In the genomic region with DNA sequence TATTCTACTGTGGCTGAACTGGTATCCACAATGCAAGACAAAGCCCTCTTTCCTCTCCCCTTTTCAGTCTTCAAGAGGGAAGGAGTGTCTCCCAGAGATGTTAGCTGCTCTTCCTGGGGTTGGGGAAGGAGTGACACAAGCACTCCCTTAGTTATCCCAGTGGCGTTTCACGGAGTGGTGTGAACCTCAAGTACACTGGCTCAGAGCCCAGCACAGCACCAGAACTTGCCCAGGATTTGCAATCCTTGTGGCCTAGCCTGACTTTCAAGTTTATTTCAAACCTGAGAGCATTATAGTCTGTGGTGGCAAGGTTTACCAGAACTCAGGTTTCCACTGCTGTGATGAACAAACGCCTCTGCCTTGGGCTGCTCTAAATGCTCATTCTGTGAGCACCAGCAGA, we compare ENCODE assay signal across 13 cellular contexts.
"Had no signal": no experiment of that assay in that cellular context is flagged by ENCODE, and none has a peak within 500 bp of the region (broad histone marks: within the 10 kb centered on the region; RNA-seq: fewer than 3 reads in every experiment).

No MANE protein-coding gene starts in this region.

- DNase-seq: activated CD4-positive, alpha-beta T cell treated with anti-CD3 and anti-CD28 coated beads, Interleukin-2, amount 50 U/mL, for 48 hours; activated CD8-positive, alpha-beta memory T cell treated with anti-CD3 and anti-CD28 coated beads, Interleukin-2, amount 10 ng/mL, durations not matched to agents 7 days and 5 days; activated effector memory CD4-positive, alpha-beta T cell treated with Interleukin-2 at 50 U/mL for 16 hours; activated T-cell treated with anti-CD3 and anti-CD28 coated beads, Interleukin-2, amount 50 U/mL, for 24 hours; amygdala; colonic mucosa; hippocampal formation; SHP77; trophoblast cell had no signal

- H3K9me3 ChIP-seq: colonic mucosa had no signal

- H3K27ac Mint-ChIP-seq: activated CD8-positive, alpha-beta memory T cell treated with anti-CD3 and anti-CD28 coated beads, Interleukin-2, amount 10 ng/mL, durations not matched to agents 7 days and 5 days; activated T-cell treated with anti-CD3 and anti-CD28 coated beads, Interleukin-2, amount 50 U/mL, for 24 hours; nephron had no signal

- H3K9me3 Mint-ChIP-seq: activated naive CD4-positive, alpha-beta T cell treated with anti-CD3 and anti-CD28 coated beads, Interleukin-2, amount 50 U/mL, for 72 hours; activated T-cell treated with anti-CD3 and anti-CD28 coated beads, Interleukin-2, amount 50 U/mL, for 24 hours; nephron had no signal

- H3K4me1 Mint-ChIP-seq: activated CD8-positive, alpha-beta memory T cell treated with anti-CD3 and anti-CD28 coated beads, Interleukin-2, amount 10 ng/mL, durations not matched to agents 7 days and 5 days; nephron had no signal

- H3K36me3 ChIP-seq: cardiac muscle cell, colonic mucosa had no signal

- ATAC-seq: activated CD4-positive, CD25-positive, alpha-beta regulatory T cell treated with anti-CD3 and anti-CD28 coated beads, Interleukin-2, amount 50 U/mL, for 24 hours; activated CD8-positive, alpha-beta memory T cell treated with anti-CD3 and anti-CD28 coated beads, Interleukin-2, amount 10 ng/mL, durations not matched to agents 7 days and 5 days; activated naive CD4-positive, alpha-beta T cell treated with anti-CD3 and anti-CD28 coated beads, Interleukin-2, amount 50 U/mL, for 72 hours had no signal

- H3K27me3 Mint-ChIP-seq: activated T-cell treated with anti-CD3 and anti-CD28 coated beads, Interleukin-2, amount 50 U/mL, for 24 hours had no signal

- H3K27ac ChIP-seq: cardiac muscle cell, colonic mucosa had no signal

- H3K27me3 ChIP-seq: cardiac muscle cell, colonic mucosa had no signal

- H3K4me1 ChIP-seq: colonic mucosa had no signal

- H3K36me3 Mint-ChIP-seq: activated CD8-positive, alpha-beta memory T cell treated with anti-CD3 and anti-CD28 coated beads, Interleukin-2, amount 10 ng/mL, durations not matched to agents 7 days and 5 days; activated naive CD4-positive, alpha-beta T cell treated with anti-CD3 and anti-CD28 coated beads, Interleukin-2, amount 50 U/mL, for 72 hours had no signal

- H3K4me3 ChIP-seq: cardiac muscle cell, colonic mucosa had no signal

- H3K4me3 Mint-ChIP-seq: activated CD8-positive, alpha-beta memory T cell treated with anti-CD3 and anti-CD28 coated beads, Interleukin-2, amount 10 ng/mL, durations not matched to agents 7 days and 5 days; activated T-cell treated with anti-CD3 and anti-CD28 coated beads, Interleukin-2, amount 50 U/mL, for 24 hours; nephron had no signal
